In genomic region chr17:64148017-64148631, GRCh38 we compare ENCODE assay signal across 8 cellular contexts. TPM values are rescaled to one million over a fixed set of nuclear protein-coding genes. Genes with fewer than 3 reads are reported as not detected.
A peak's percentile ranks its signal among the peaks of the same experiment; 100 is the strongest.
DNase-seq lines count a peak whose midpoint lies in the region; ATAC-seq and TF ChIP-seq lines count a peak whose summit lies in the region.

No MANE protein-coding gene starts in this region.

- H3K36me3 ChIP-seq in MG63 = peaks cover 40% of the 10 kb centered on the region

- no peaks in the 10 kb centered on the region for H3K9me3 ChIP-seq in MG63

- H3K36me3 Mint-ChIP-seq in brain (peaks cover 46% of the 10 kb centered on the region), natural killer cell (peaks cover 7% of the 10 kb centered on the region)

- intact Hi-C loops in natural killer cell (cut with micrococcal nuclease) = loop anchor here (5.0 kb wide), 1 partner anchor 231 kb away; the partner anchor contains the start of gene GH1

- H3K27me3 ChIP-seq in MG63 = no peaks in the 10 kb centered on the region

- H3K4me3 Mint-ChIP-seq in brain = peak overlapping the region in 3 of 5 experiments; percentile 64 to 70 (median 65)
- peak overlapping the region; percentile 21 for H3K4me3 Mint-ChIP-seq in natural killer cell

- no peak overlapping the region for H3K4me3 ChIP-seq in MG63

- TF ChIP-seq CTCF in brain (conservative IDR thresholded peaks at IDR 0.05) = no peak
- no peak for TF ChIP-seq CTCF in natural killer cell (IDR thresholded peaks at IDR 0.05)

- DNase-seq in G401 (ENCODE audit: low spot score) = peak; percentile 35
- peak; percentile 45 for DNase-seq in MG63
- DNase-seq in natural killer cell = no peak
- DNase-seq in NCI-H187 (lab: John Stamatoyannopoulos, UW) = no peak
- DNase-seq in activated CD4-positive, alpha-beta T cell treated with anti-CD3 and anti-CD28 coated beads, Interleukin-2, amount 50 U/mL, for 1 hour = no peak

- no peaks in the 10 kb centered on the region for H3K9me3 Mint-ChIP-seq in brain
- H3K9me3 Mint-ChIP-seq in natural killer cell = no peaks in the 10 kb centered on the region

- in situ Hi-C loops in G401 (cut with HindIII; ENCODE audit: low sequenced_read_pairs) = no loop called here

- H3K27me3 Mint-ChIP-seq in brain (no peaks in the 10 kb centered on the region), natural killer cell (ENCODE audit: low read depth in 2 of 2) (no peaks in the 10 kb centered on the region)

- H3K27ac Mint-ChIP-seq in brain = peak overlapping the region in 4 of 5 experiments; percentile 11 to 87 (median 56)
- H3K27ac Mint-ChIP-seq in natural killer cell = peak overlapping the region in 1 of 2 donors; percentile 19

- ATAC-seq in natural killer cell (no peak), GM21526 (IDR thresholded peaks at IDR 0.05; ENCODE audit: low FRiP score, unreplicated experiment) (no peak), HG03469 (IDR thresholded peaks at IDR 0.05; ENCODE audit: unreplicated experiment) (no peak)

- H3K4me1 Mint-ChIP-seq in brain (peaks cover 36% of the 10 kb centered on the region), natural killer cell (peaks cover 0 to 8% of the 10 kb centered on the region in 2 donors)

RNA-seq across cellular contexts. Expression of gene ERN1, which starts 18.2 kb away (rescaled TPM):
- total RNA-seq in G401 (2014; rRNA removed; shearing (Covaris generic)) = 3.1 and 3.8 TPM in 2 replicates
- 3.0 and 6.9 TPM in 2 replicates for total RNA-seq in MG63 (2014; rRNA removed; shearing (Covaris generic); ENCODE audit: low replicate concordance)
- polyA plus RNA-seq in brain (ENCODE audit: insufficient read depth, low read depth, low replicate concordance) = 2.7 TPM
- 10 to 100 TPM; 52.9 to 90.5 (median 67.2) TPM for total RNA-seq in natural killer cell

Comparison
In these comparisons a context has a peak if more than half of its experiments do, and no peak if none do; other contexts are left out.
1. DNase-seq: peak in G401 (single experiment) and MG63 (single experiment); none in natural killer cell (single experiment), NCI-H187 (0 of 2) and activated CD4-positive, alpha-beta T cell treated with anti-CD3 and anti-CD28 coated beads, Interleukin-2, amount 50 U/mL, for 1 hour (single experiment).